ENCODE assay signal across 6 cellular contexts in genomic region chr11:70897429-70897828, GRCh38.
"Had no signal": no experiment of that assay in that cellular context is flagged by ENCODE, and none has a peak within 500 bp of the region (broad histone marks: within the 10 kb centered on the region; RNA-seq: fewer than 3 reads in every experiment).

No MANE protein-coding gene starts in this region.

- FAIRE-seq: HepG2 had no signal

- H3K27ac ChIP-seq: HL-60, KMS-11 had no signal

- H3K9ac ChIP-seq: KMS-11 had no signal

- ATAC-seq: HepG2 had no signal

- H3K4me2 ChIP-seq: KMS-11 had no signal

- DNase-seq: IMR-90, KBM-7, KG1 had no signal
